In the genomic region with DNA sequence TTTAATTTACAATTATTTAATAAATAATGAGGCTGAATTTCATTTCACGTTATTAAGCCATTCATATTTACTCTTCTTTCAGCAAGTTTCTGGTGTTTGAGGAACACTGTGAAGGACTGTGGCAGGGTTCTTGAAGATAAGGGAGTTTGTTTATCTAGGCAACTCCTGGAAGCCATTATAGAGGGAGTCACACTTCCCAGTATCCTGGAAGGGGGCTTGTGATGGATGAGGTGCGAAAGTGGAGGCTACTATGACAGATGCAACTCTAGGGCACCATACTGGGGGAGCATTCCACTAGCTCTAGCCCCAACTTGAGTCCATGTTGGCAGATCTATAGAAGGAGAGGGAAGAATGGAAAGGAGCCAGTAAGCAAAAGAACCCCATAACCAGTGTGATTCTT, we compare ENCODE assay signal across 1 cellular context.
TF ChIP-seq lines count a peak whose summit lies in the region.

No MANE protein-coding gene starts in this region.

TF ChIP-seq in K562, 482 proteins besides CTCF, POLR2A, EP300 and RAD21 (continued from another document and continues in another):
- TF ChIP-seq SOX6 (IDR thresholded peaks at IDR 0.05), result peak; percentile 75
- 0 out of 2 replicates have a peak, but pooled peaks have one; percentile 51 for TF ChIP-seq SPI1 (IDR thresholded peaks at IDR 0.05; ENCODE audit: borderline replicate concordance, low read depth, low read length)
- peak in 1 of 2 experiments; percentile 24; a peak in 1 of 4 replicates for TF ChIP-seq HDAC1 (IDR thresholded peaks at IDR 0.05)
- TF ChIP-seq, protein P1, sequence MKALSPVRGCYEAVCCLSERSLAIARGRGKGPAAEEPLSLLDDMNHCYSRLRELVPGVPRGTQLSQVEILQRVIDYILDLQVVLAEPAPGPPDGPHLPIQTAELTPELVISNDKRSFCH (CRISPR knock-in tag; IDR thresholded peaks at IDR 0.05), result no peak
- TF ChIP-seq, protein P1 (tag; IDR thresholded peaks at IDR 0.05), result peak; percentile 62; the same call in 1 of the 2 replicates
- TF ChIP-seq, protein P2, sequence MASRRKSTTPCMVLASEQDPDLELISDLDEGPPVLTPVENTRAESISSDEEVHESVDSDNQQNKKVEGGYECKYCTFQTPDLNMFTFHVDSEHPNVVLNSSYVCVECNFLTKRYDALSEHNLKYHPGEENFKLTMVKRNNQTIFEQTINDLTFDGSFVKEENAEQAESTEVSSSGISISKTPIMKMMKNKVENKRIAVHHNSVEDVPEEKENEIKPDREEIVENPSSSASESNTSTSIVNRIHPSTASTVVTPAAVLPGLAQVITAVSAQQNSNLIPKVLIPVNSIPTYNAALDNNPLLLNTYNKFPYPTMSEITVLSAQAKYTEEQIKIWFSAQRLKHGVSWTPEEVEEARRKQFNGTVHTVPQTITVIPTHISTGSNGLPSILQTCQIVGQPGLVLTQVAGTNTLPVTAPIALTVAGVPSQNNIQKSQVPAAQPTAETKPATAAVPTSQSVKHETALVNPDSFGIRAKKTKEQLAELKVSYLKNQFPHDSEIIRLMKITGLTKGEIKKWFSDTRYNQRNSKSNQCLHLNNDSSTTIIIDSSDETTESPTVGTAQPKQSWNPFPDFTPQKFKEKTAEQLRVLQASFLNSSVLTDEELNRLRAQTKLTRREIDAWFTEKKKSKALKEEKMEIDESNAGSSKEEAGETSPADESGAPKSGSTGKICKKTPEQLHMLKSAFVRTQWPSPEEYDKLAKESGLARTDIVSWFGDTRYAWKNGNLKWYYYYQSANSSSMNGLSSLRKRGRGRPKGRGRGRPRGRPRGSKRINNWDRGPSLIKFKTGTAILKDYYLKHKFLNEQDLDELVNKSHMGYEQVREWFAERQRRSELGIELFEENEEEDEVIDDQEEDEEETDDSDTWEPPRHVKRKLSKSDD (conservative IDR thresholded peaks at IDR 0.05; ENCODE audit: low read length), result no peak
- no peak for TF ChIP-seq MXI1 (IDR thresholded peaks at IDR 0.05; ENCODE audit: low read depth, low read length)
- TF ChIP-seq TAF15 (IDR thresholded peaks at IDR 0.05; ENCODE audit: low read depth, low read length), result no peak
- TF ChIP-seq, protein P3, sequence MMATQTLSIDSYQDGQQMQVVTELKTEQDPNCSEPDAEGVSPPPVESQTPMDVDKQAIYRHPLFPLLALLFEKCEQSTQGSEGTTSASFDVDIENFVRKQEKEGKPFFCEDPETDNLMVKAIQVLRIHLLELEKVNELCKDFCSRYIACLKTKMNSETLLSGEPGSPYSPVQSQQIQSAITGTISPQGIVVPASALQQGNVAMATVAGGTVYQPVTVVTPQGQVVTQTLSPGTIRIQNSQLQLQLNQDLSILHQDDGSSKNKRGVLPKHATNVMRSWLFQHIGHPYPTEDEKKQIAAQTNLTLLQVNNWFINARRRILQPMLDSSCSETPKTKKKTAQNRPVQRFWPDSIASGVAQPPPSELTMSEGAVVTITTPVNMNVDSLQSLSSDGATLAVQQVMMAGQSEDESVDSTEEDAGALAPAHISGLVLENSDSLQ (IDR thresholded peaks at IDR 0.05), result peak; percentile 54
- peak in 1 of 2 experiments; percentile 98; a peak in 2 of 4 replicates for TF ChIP-seq FOXA3 (CRISPR knock-in tag; conservative IDR thresholded peaks at IDR 0.05 in 1 of 2, IDR thresholded peaks at IDR 0.05 in 1 of 2)
- TF ChIP-seq NFYB (IDR thresholded peaks at IDR 0.05; ENCODE audit: extremely low read depth, insufficient read length), result no peak
- peak; percentile 65; the same call in 1 of the 2 replicates for TF ChIP-seq L3MBTL2 (IDR thresholded peaks at IDR 0.05)
- TF ChIP-seq YBX1 (IDR thresholded peaks at IDR 0.05), result no peak
- no peak for TF ChIP-seq CHD2 (IDR thresholded peaks at IDR 0.05; ENCODE audit: low read depth, low read length)
- TF ChIP-seq ZNF584 (CRISPR knock-in tag; IDR thresholded peaks at IDR 0.05; ENCODE audit: low read depth), result 0 out of 2 replicates have a peak, but pooled peaks have one; percentile 29
- TF ChIP-seq, protein P4, sequence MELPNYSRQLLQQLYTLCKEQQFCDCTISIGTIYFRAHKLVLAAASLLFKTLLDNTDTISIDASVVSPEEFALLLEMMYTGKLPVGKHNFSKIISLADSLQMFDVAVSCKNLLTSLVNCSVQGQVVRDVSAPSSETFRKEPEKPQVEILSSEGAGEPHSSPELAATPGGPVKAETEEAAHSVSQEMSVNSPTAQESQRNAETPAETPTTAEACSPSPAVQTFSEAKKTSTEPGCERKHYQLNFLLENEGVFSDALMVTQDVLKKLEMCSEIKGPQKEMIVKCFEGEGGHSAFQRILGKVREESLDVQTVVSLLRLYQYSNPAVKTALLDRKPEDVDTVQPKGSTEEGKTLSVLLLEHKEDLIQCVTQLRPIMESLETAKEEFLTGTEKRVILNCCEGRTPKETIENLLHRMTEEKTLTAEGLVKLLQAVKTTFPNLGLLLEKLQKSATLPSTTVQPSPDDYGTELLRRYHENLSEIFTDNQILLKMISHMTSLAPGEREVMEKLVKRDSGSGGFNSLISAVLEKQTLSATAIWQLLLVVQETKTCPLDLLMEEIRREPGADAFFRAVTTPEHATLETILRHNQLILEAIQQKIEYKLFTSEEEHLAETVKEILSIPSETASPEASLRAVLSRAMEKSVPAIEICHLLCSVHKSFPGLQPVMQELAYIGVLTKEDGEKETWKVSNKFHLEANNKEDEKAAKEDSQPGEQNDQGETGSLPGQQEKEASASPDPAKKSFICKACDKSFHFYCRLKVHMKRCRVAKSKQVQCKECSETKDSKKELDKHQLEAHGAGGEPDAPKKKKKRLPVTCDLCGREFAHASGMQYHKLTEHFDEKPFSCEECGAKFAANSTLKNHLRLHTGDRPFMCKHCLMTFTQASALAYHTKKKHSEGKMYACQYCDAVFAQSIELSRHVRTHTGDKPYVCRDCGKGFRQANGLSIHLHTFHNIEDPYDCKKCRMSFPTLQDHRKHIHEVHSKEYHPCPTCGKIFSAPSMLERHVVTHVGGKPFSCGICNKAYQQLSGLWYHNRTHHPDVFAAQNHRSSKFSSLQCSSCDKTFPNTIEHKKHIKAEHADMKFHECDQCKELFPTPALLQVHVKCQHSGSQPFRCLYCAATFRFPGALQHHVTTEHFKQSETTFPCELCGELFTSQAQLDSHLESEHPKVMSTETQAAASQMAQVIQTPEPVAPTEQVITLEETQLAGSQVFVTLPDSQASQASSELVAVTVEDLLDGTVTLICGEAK (IDR thresholded peaks at IDR 0.05), result no peak
- TF ChIP-seq, protein P4 (CRISPR knock-in tag; IDR thresholded peaks at IDR 0.05), result no peak
- 0 out of 2 replicates have a peak, but pooled peaks have one; percentile 30 for TF ChIP-seq ETV5 (CRISPR knock-in tag; IDR thresholded peaks at IDR 0.05; ENCODE audit: low read depth)
- TF ChIP-seq NCOA2 (IDR thresholded peaks at IDR 0.05; ENCODE audit: partially characterized antibody in 2 of 2), result no peak
- no peak for TF ChIP-seq ZNF644 (tag; IDR thresholded peaks at IDR 0.05; ENCODE audit: low read depth)
- TF ChIP-seq, protein P5, sequence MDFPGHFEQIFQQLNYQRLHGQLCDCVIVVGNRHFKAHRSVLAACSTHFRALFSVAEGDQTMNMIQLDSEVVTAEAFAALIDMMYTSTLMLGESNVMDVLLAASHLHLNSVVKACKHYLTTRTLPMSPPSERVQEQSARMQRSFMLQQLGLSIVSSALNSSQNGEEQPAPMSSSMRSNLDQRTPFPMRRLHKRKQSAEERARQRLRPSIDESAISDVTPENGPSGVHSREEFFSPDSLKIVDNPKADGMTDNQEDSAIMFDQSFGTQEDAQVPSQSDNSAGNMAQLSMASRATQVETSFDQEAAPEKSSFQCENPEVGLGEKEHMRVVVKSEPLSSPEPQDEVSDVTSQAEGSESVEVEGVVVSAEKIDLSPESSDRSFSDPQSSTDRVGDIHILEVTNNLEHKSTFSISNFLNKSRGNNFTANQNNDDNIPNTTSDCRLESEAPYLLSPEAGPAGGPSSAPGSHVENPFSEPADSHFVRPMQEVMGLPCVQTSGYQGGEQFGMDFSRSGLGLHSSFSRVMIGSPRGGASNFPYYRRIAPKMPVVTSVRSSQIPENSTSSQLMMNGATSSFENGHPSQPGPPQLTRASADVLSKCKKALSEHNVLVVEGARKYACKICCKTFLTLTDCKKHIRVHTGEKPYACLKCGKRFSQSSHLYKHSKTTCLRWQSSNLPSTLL (IDR thresholded peaks at IDR 0.05), result no peak
- TF ChIP-seq PCBP1 (IDR thresholded peaks at IDR 0.05; ENCODE audit: low read depth, low read length, poor library complexity, severe bottlenecking), result no peak
- TF ChIP-seq, protein P6, sequence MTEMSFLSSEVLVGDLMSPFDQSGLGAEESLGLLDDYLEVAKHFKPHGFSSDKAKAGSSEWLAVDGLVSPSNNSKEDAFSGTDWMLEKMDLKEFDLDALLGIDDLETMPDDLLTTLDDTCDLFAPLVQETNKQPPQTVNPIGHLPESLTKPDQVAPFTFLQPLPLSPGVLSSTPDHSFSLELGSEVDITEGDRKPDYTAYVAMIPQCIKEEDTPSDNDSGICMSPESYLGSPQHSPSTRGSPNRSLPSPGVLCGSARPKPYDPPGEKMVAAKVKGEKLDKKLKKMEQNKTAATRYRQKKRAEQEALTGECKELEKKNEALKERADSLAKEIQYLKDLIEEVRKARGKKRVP (CRISPR knock-in tag; IDR thresholded peaks at IDR 0.05), result 0 out of 2 replicates have a peak, but pooled peaks have one; percentile 24
- TF ChIP-seq TCF3 (CRISPR knock-in tag; IDR thresholded peaks at IDR 0.05), result peak; percentile 82
- TF ChIP-seq, protein P7, sequence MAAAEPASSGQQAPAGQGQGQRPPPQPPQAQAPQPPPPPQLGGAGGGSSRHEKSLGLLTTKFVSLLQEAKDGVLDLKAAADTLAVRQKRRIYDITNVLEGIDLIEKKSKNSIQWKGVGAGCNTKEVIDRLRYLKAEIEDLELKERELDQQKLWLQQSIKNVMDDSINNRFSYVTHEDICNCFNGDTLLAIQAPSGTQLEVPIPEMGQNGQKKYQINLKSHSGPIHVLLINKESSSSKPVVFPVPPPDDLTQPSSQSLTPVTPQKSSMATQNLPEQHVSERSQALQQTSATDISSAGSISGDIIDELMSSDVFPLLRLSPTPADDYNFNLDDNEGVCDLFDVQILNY (CRISPR knock-in tag; IDR thresholded peaks at IDR 0.05), result no peak
- TF ChIP-seq YY1 (IDR thresholded peaks at IDR 0.05; ENCODE audit: borderline replicate concordance in 1 of 3, control insufficient read depth in 1 of 3, extremely low read depth in 1 of 3, insufficient read depth in 3 of 3, insufficient read length in 1 of 3, insufficient replicate concordance in 2 of 3, low read depth in 1 of 3, low read length in 2 of 3), result peak in 1 of 3 experiments; percentile 79
- peak; percentile 95 for TF ChIP-seq MEIS2 (IDR thresholded peaks at IDR 0.05; ENCODE audit: partially characterized antibody)
- TF ChIP-seq SMARCE1 (IDR thresholded peaks at IDR 0.05), result peak; percentile 80
- peak; percentile 69; the same call in 1 of the 2 replicates for TF ChIP-seq ZNF175 (CRISPR knock-in tag; IDR thresholded peaks at IDR 0.05; ENCODE audit: low read depth)
- peak; percentile 88 for TF ChIP-seq ARID1B (IDR thresholded peaks at IDR 0.05)
- TF ChIP-seq KAT8 (IDR thresholded peaks at IDR 0.05; ENCODE audit: low read depth), result no peak
- TF ChIP-seq KLF10 (CRISPR knock-in tag; IDR thresholded peaks at IDR 0.05), result no peak
- TF ChIP-seq FOSL1 (tag; conservative IDR thresholded peaks at IDR 0.05), result peak; percentile 40; the same call in 1 of the 2 replicates
- TF ChIP-seq, protein P8, sequence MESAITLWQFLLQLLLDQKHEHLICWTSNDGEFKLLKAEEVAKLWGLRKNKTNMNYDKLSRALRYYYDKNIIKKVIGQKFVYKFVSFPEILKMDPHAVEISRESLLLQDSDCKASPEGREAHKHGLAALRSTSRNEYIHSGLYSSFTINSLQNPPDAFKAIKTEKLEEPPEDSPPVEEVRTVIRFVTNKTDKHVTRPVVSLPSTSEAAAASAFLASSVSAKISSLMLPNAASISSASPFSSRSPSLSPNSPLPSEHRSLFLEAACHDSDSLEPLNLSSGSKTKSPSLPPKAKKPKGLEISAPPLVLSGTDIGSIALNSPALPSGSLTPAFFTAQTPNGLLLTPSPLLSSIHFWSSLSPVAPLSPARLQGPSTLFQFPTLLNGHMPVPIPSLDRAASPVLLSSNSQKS (CRISPR knock-in tag; IDR thresholded peaks at IDR 0.05), result no peak
- no peak for TF ChIP-seq KAT2B (IDR thresholded peaks at IDR 0.05; ENCODE audit: low read depth, low read length)
- peak; percentile 25 for TF ChIP-seq ZNF699 (CRISPR knock-in tag; IDR thresholded peaks at IDR 0.05; ENCODE audit: insufficient replicate concordance)
- peak; percentile 66 for TF ChIP-seq SMARCC2 (IDR thresholded peaks at IDR 0.05; ENCODE audit: low read depth)
- no peak for TF ChIP-seq SRSF1 (IDR thresholded peaks at IDR 0.05; ENCODE audit: low read depth, low read length)
- TF ChIP-seq MTA3 (IDR thresholded peaks at IDR 0.05; ENCODE audit: borderline replicate concordance), result peak; percentile 62; the same call in 1 of the 2 replicates
- peak; percentile 83 for TF ChIP-seq TEAD4 (IDR thresholded peaks at IDR 0.05; ENCODE audit: low read length)
- no peak for TF ChIP-seq TEAD4 (CRISPR knock-in tag; IDR thresholded peaks at IDR 0.05; ENCODE audit: borderline replicate concordance)
- peak in 1 of 2 experiments; percentile 41; a peak in 1 of 4 replicates for TF ChIP-seq MAZ (CRISPR knock-in tag; conservative IDR thresholded peaks at IDR 0.05 in 1 of 2, IDR thresholded peaks at IDR 0.05 in 1 of 2)
- TF ChIP-seq CXXC5 (CRISPR knock-in tag; IDR thresholded peaks at IDR 0.05), result peak; percentile 32; the same call in 1 of the 2 replicates
- TF ChIP-seq STAT5A (IDR thresholded peaks at IDR 0.05; ENCODE audit: borderline replicate concordance, low read length), result peak; percentile 46
